20 cellular contexts compared by ENCODE assay signal in genomic region chr14:35051796-35052195, GRCh38. TPM values are rescaled to one million over a fixed set of nuclear protein-coding genes. Genes with fewer than 3 reads are reported as not detected.
DNase-seq lines count a peak whose midpoint lies in the region; ATAC-seq, FAIRE-seq and TF ChIP-seq lines count a peak whose summit lies in the region.
"Had no signal": no experiment of that assay in that cellular context is flagged by ENCODE, and none has a peak within 500 bp of the region (broad histone marks: within the 10 kb centered on the region; RNA-seq: fewer than 3 reads in every experiment).

No MANE protein-coding gene starts in this region.

- no peak overlapping the region for H3K27ac ChIP-seq in HepG2 (ENCODE audit: extremely low read length, insufficient read depth, low read length)
- H3K27ac ChIP-seq in right lobe of liver = peak overlapping the region in 1 of 3 donors; percentile 77
- H3K27ac ChIP-seq in lower lobe of right lung = peak overlapping the region; percentile 58
- no peak overlapping the region for H3K27ac ChIP-seq in SK-N-SH (ENCODE audit: low read depth in 2 of 2, low read length in 1 of 2)

- peaks cover 11% of the 10 kb centered on the region for H3K79me2 ChIP-seq in HepG2 (ENCODE audit: insufficient read depth, low read length)
- peaks cover 61% of the 10 kb centered on the region for H3K79me2 ChIP-seq in SK-N-SH (ENCODE audit: insufficient read depth)

- H2AFZ ChIP-seq in HepG2 (ENCODE audit: low read length) (no peak overlapping the region), SK-N-SH (ENCODE audit: low read depth) (no peak overlapping the region)

- intact Hi-C loops in HepG2 (cut with micrococcal nuclease; ENCODE audit: unreplicated experiment) = no loop called here
- intact Hi-C loops in right lobe of liver (cut with DNase I) = no loop called here
- intact Hi-C loops in lower lobe of right lung (cut with DNase I) = no loop called here

- CTCF ChIA-PET in HepG2 (lab: Yijun Ruan, JAX; ENCODE audit: low intra/inter-chr PET ratio, low total read pairs) (no interaction called here), SK-N-SH (lab: Yijun Ruan, JAX) (no interaction called here)

- TF ChIP-seq RAD21 in HepG2 (CRISPR knock-in tag; IDR thresholded peaks at IDR 0.05) = no peak
- TF ChIP-seq RAD21 in SK-N-SH (IDR thresholded peaks at IDR 0.05; ENCODE audit: low read length) = no peak

- TF ChIP-seq CTCF in HepG2 (CRISPR knock-in tag; IDR thresholded peaks at IDR 0.05) (no peak), right lobe of liver (IDR thresholded peaks at IDR 0.05) (no peak), chondrocyte (IDR thresholded peaks at IDR 0.05) (no peak), lower lobe of right lung (IDR thresholded peaks at IDR 0.05) (no peak), SK-N-SH (IDR thresholded peaks at IDR 0.05) (no peak)

- H3K4me2 ChIP-seq in HepG2 (ENCODE audit: low read depth, low read length) = no peak overlapping the region
- H3K4me2 ChIP-seq in SK-N-SH = no peak overlapping the region

- H3K4me3 ChIP-seq in HepG2 (replicated peaks in 1 of 3; ENCODE audit: insufficient read depth in 1 of 3, low read depth in 2 of 3, low read length in 3 of 3) (no peak overlapping the region), right lobe of liver (no peak overlapping the region), lower lobe of right lung (no peak overlapping the region), SK-N-SH (ENCODE audit: low read depth in 2 of 2, low read length in 1 of 2) (no peak overlapping the region)
- H3K4me3 ChIP-seq: dorsolateral prefrontal cortex, GM12878, thyroid gland had no signal

- no peaks in the 10 kb centered on the region for H3K9me3 ChIP-seq in HepG2 (ENCODE audit: low read length)
- H3K9me3 ChIP-seq in right lobe of liver = no peaks in the 10 kb centered on the region
- no peaks in the 10 kb centered on the region for H3K9me3 ChIP-seq in lower lobe of right lung
- H3K9me3 ChIP-seq in SK-N-SH = no peaks in the 10 kb centered on the region
- H3K9me3 ChIP-seq: thyroid gland had no signal

- TF ChIP-seq EP300 in HepG2 (IDR thresholded peaks at IDR 0.05; ENCODE audit: low read depth in 2 of 2, low read length in 2 of 2) (no peak), HepG2 (CRISPR knock-in tag; IDR thresholded peaks at IDR 0.05; ENCODE audit: borderline replicate concordance) (no peak), SK-N-SH (IDR thresholded peaks at IDR 0.05; ENCODE audit: borderline replicate concordance in 1 of 2, low read depth in 1 of 2, low read length in 1 of 2) (no peak)

- H4K20me1 ChIP-seq in HepG2 (ENCODE audit: insufficient read depth, low read length) (no peaks in the 10 kb centered on the region), SK-N-SH (ENCODE audit: insufficient read depth) (no peaks in the 10 kb centered on the region)

- POLR2A ChIA-PET in HepG2 (lab: Yijun Ruan, JAX) (interaction anchor here (2.4 kb wide), 1 partner anchor 70 kb away, joined by 13 read pairs; the partner anchor contains the start of gene SRP54), SK-N-SH (lab: Yijun Ruan, JAX) (no interaction called here)

- H3K36me3 Mint-ChIP-seq in chondrocyte (ENCODE audit: low read depth) = peaks cover 8% of the 10 kb centered on the region

- no TSS peak for BruUV-seq in HepG2 (replicated peaks; lab: Mats Ljungman, UMichigan)

- H3K9me2 ChIP-seq in SK-N-SH = no peaks in the 10 kb centered on the region

- H3K9me3 Mint-ChIP-seq in chondrocyte (ENCODE audit: low read depth) = no peaks in the 10 kb centered on the region
- H3K9me3 Mint-ChIP-seq: neural crest cell had no signal

- peak; percentile 8 for FAIRE-seq in HepG2 (lab: Jason Lieb, UNC)
- FAIRE-seq: GM12878, H1 had no signal

- peak; percentile 89 for DNase-seq in HepG2 (ENCODE audit: low spot score)
- DNase-seq in right lobe of liver = no peak
- DNase-seq in chondrocyte (ENCODE audit: low spot score) = no peak
- DNase-seq in lower lobe of right lung = no peak
- no peak for DNase-seq in SK-N-SH
- DNase-seq in cerebellar nuclear complex (lab: John Stamatoyannopoulos, UW) = no peak
- no peak for DNase-seq in NCI-H146 (lab: John Stamatoyannopoulos, UW)
- no peak for DNase-seq in activated CD4-positive, alpha-beta T cell treated with anti-CD3 and anti-CD28 coated beads for 1 hour
- DNase-seq: activated CD8-positive, alpha-beta memory T cell treated with anti-CD3 and anti-CD28 coated beads for 24 hours; activated effector memory CD4-positive, alpha-beta T cell treated with Interleukin-2 at 50 U/mL for 16 hours; anterior cingulate cortex; dorsolateral prefrontal cortex; Kasumi-1; NCI-H187 treated with DMSO at 0.1 percent for 48 hours; NCI-H524; thyroid gland had no signal

- ATAC-seq in HepG2 (peak; percentile 54), right lobe of liver (no peak), lower lobe of right lung (peak; percentile 66 to 70)
- ATAC-seq: GM12878, sciatic nerve had no signal

- peaks cover 52% of the 10 kb centered on the region for H3K4me1 ChIP-seq in HepG2 (ENCODE audit: insufficient read depth, low read length)
- H3K4me1 ChIP-seq in right lobe of liver = peaks cover 0 to 41% (median 10%) of the 10 kb centered on the region in 4 donors
- peaks cover 38% of the 10 kb centered on the region for H3K4me1 ChIP-seq in lower lobe of right lung
- peaks cover 2 to 15% of the 10 kb centered on the region in 2 experiments; a peak in 2 of 4 replicates for H3K4me1 ChIP-seq in SK-N-SH (ENCODE audit: control insufficient read depth in 1 of 2, insufficient read depth in 2 of 2, low read depth in 1 of 2, low read length in 1 of 2)

- H3K9ac ChIP-seq in HepG2 (ENCODE audit: insufficient read depth, low read depth, low read length) = no peak overlapping the region
- no peak overlapping the region for H3K9ac ChIP-seq in SK-N-SH

- H3K27me3 ChIP-seq in HepG2 (ENCODE audit: control insufficient read depth in 1 of 2, insufficient read depth in 2 of 2, low read length in 2 of 2) (no peaks in the 10 kb centered on the region; a peak in 1 of 5 replicates), right lobe of liver (no peaks in the 10 kb centered on the region), lower lobe of right lung (ENCODE audit: low read depth) (no peaks in the 10 kb centered on the region), SK-N-SH (ENCODE audit: insufficient read depth) (no peaks in the 10 kb centered on the region)
- H3K27me3 ChIP-seq: dorsolateral prefrontal cortex, thyroid gland had no signal

- H3K4me1 Mint-ChIP-seq in chondrocyte (ENCODE audit: low read depth) = peaks cover 39% of the 10 kb centered on the region

- H3K27me3 Mint-ChIP-seq in chondrocyte (ENCODE audit: low read depth) = no peaks in the 10 kb centered on the region

- H3F3A ChIP-seq in SK-N-SH (replicated peaks; ENCODE audit: insufficient read depth) = peaks cover 11% of the 10 kb centered on the region

- WGBS in HepG2 (ENCODE audit: low lambda C conversion rate) = 52% methylated on average over 1 of the region's 1 CpG
- WGBS in right lobe of liver (ENCODE audit: insufficient coverage, low coverage, low lambda C conversion rate, missing lambda C conversion rate) = 53% methylated on average over 1 of the region's 1 CpG
- WGBS in SK-N-SH (ENCODE audit: low lambda C conversion rate) = 74% methylated on average over 1 of the region's 1 CpG

- no peak overlapping the region for H3K4me3 Mint-ChIP-seq in chondrocyte (ENCODE audit: unreplicated experiment)
- H3K4me3 Mint-ChIP-seq: neural crest cell had no signal

- peaks cover 7 to 21% of the 10 kb centered on the region in 2 experiments; a peak in 4 of 5 replicates for H3K36me3 ChIP-seq in HepG2 (replicated peaks in 1 of 2; ENCODE audit: control insufficient read depth in 1 of 2, insufficient read depth in 2 of 2, low read length in 2 of 2)
- H3K36me3 ChIP-seq in right lobe of liver = peaks cover 0 to 28% (median 7%) of the 10 kb centered on the region in 4 donors
- H3K36me3 ChIP-seq in lower lobe of right lung = peaks cover 74% of the 10 kb centered on the region
- peaks cover 3 to 27% of the 10 kb centered on the region in 2 experiments for H3K36me3 ChIP-seq in SK-N-SH (replicated peaks in 1 of 2; ENCODE audit: control insufficient read depth in 1 of 2, insufficient read depth in 2 of 2, low read length in 1 of 2)

- in situ Hi-C loops in HepG2 (cut with HindIII; ENCODE audit: extremely low pct_ligation_motif_present, low pct_unique_long_range_greater_than_20kb) = no loop called here

- TF ChIP-seq POLR2A in HepG2 (IDR thresholded peaks at IDR 0.05; ENCODE audit: insufficient read depth in 1 of 2, low read depth in 2 of 2, low read length in 2 of 2) (no peak), right lobe of liver (IDR thresholded peaks at IDR 0.05) (no peak)

- H3K27ac Mint-ChIP-seq in chondrocyte (ENCODE audit: unreplicated experiment) = peak overlapping the region; percentile 82

TF ChIP-seq in SK-N-SH, 30 proteins besides CTCF, POLR2A, EP300 and RAD21:
- TF ChIP-seq SIN3A (IDR thresholded peaks at IDR 0.05; ENCODE audit: borderline replicate concordance, low read depth, low read length) (no peak), TCF12 (IDR thresholded peaks at IDR 0.05) (no peak)

RNA-seq across cellular contexts. Expression of gene FAM177A1, which starts 5.7 kb away (rescaled TPM):
- total RNA-seq in HepG2 (2016; rRNA removed; fragmentation: Illumina TruSeq; extraction: Trizol) (116 and 119 TPM in 2 replicates), right lobe of liver (10 to 100 TPM; 44.2 to 48.4 (median 47.2) TPM), chondrocyte (103 to 121 TPM (median 107 TPM) in 3 replicates), lower lobe of right lung (104 TPM)
- 259 and 291 TPM in 2 replicates for total RNA-seq in HepG2 (2016; cell fraction: cytosol; rRNA removed; fragmentation: Illumina TruSeq; extraction: Trizol; ENCODE audit: low read depth)
- 102 and 128 TPM in 2 replicates for total RNA-seq in HepG2 (2016; cell fraction: insoluble cytoplasmic fraction; rRNA removed; fragmentation: Illumina TruSeq; extraction: Trizol)
- total RNA-seq in HepG2 (2016; cell fraction: membrane; rRNA removed; fragmentation: Illumina TruSeq; extraction: Trizol) = 219 and 242 TPM in 2 replicates
- total RNA-seq in HepG2 (2016; cell fraction: nucleus; rRNA removed; fragmentation: Illumina TruSeq; extraction: Trizol) = 53.1 and 62.5 TPM in 2 replicates
- polyA plus RNA-seq in HepG2 (2011; rRNA removed) (69.0 and 72.9 TPM in 2 replicates), SK-N-SH (2012; rRNA removed) (35.5 and 36.7 TPM in 2 replicates)
- 43.1 and 47.2 TPM in 2 replicates for polyA plus RNA-seq in HepG2 (2011; cell fraction: cytosol; rRNA removed)
- 20.3 and 24.8 TPM in 2 replicates for polyA plus RNA-seq in HepG2 (2011; cell fraction: nucleus; rRNA removed)
- 70.8 and 90.1 TPM in 2 replicates for polyA plus RNA-seq in HepG2 (2012)
- polyA plus RNA-seq in HepG2 (2016; cell fraction: cytosol; fragmentation: Illumina TruSeq; extraction: Trizol; ENCODE audit: low read depth) = 323 and 351 TPM in 2 replicates
- polyA plus RNA-seq in HepG2 (2016; cell fraction: insoluble cytoplasmic fraction; fragmentation: Illumina TruSeq; extraction: Trizol; ENCODE audit: low read depth) = 125 and 131 TPM in 2 replicates
- polyA plus RNA-seq in HepG2 (2016; cell fraction: membrane; fragmentation: Illumina TruSeq; extraction: Trizol; ENCODE audit: low read depth) = 209 and 229 TPM in 2 replicates
- polyA plus RNA-seq in HepG2 (2016; cell fraction: nucleus; fragmentation: Illumina TruSeq; extraction: Trizol; ENCODE audit: insufficient read depth, low read depth) = 115 and 136 TPM in 2 replicates
- 20.6 and 34.4 TPM in 2 replicates for polyA minus RNA-seq in HepG2 (2011; rRNA and poly(A)+ RNA removed; ENCODE audit: low replicate concordance)
- polyA minus RNA-seq in HepG2 (2011; cell fraction: cytosol; rRNA and poly(A)+ RNA removed) = 25.4 and 27.2 TPM in 2 replicates
- 36.1 and 40.7 TPM in 2 replicates for polyA minus RNA-seq in HepG2 (2011; cell fraction: nucleus; rRNA and poly(A)+ RNA removed)
- 50.4 and 68.3 TPM in 2 replicates for polyA plus RNA-seq in SK-N-SH (2012; cell fraction: cytosol; rRNA removed)
- 16.1 and 18.2 TPM in 2 replicates for polyA plus RNA-seq in SK-N-SH (2012; cell fraction: nucleus; rRNA removed)

Comparison
In these comparisons a context has a peak if more than half of its experiments do, and no peak if none do; other contexts are left out.
1. ATAC-seq: peak in HepG2 (single experiment) and lower lobe of right lung (2 of 2); none in right lobe of liver (0 of 4).